1 cellular context compared by ENCODE assay signal in the genomic region with DNA sequence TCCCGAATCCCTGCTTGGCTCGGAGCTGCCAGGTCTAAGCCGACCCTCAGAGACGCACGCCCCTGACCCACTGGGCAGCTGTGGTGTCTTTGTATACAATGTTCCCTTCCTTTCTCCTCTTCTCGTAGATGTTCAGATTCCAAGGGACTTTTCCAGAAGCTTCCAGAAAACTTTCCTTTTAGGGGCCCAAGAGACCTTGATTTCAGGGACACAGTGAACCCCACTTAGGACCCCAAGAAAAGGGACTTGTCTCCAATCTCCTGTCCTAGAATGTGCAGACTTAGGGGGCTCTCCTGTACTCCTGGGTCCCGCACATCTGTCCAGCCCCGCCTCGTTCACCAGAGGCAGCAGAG.
TF ChIP-seq lines count a peak whose summit lies in the region.

No MANE protein-coding gene starts in this region.

TF ChIP-seq in GM23338, 12 proteins besides CTCF, POLR2A, EP300 and RAD21 (continued from another document):
- TF ChIP-seq, protein P1, sequence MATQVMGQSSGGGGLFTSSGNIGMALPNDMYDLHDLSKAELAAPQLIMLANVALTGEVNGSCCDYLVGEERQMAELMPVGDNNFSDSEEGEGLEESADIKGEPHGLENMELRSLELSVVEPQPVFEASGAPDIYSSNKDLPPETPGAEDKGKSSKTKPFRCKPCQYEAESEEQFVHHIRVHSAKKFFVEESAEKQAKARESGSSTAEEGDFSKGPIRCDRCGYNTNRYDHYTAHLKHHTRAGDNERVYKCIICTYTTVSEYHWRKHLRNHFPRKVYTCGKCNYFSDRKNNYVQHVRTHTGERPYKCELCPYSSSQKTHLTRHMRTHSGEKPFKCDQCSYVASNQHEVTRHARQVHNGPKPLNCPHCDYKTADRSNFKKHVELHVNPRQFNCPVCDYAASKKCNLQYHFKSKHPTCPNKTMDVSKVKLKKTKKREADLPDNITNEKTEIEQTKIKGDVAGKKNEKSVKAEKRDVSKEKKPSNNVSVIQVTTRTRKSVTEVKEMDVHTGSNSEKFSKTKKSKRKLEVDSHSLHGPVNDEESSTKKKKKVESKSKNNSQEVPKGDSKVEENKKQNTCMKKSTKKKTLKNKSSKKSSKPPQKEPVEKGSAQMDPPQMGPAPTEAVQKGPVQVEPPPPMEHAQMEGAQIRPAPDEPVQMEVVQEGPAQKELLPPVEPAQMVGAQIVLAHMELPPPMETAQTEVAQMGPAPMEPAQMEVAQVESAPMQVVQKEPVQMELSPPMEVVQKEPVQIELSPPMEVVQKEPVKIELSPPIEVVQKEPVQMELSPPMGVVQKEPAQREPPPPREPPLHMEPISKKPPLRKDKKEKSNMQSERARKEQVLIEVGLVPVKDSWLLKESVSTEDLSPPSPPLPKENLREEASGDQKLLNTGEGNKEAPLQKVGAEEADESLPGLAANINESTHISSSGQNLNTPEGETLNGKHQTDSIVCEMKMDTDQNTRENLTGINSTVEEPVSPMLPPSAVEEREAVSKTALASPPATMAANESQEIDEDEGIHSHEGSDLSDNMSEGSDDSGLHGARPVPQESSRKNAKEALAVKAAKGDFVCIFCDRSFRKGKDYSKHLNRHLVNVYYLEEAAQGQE (IDR thresholded peaks at IDR 0.05; ENCODE audit: unreplicated experiment), result no peak
- TF ChIP-seq EZH2phosphoT487 (IDR thresholded peaks at IDR 0.05; ENCODE audit: unreplicated experiment), result no peak
- no peak for TF ChIP-seq POLR2AphosphoS5 (IDR thresholded peaks at IDR 0.05; ENCODE audit: low read depth)
- no peak for TF ChIP-seq EZH2 (IDR thresholded peaks at IDR 0.05; ENCODE audit: low read depth, unreplicated experiment)
- no peak for TF ChIP-seq NANOG (IDR thresholded peaks at IDR 0.05; ENCODE audit: borderline replicate concordance)
- TF ChIP-seq ZNF331 (CRISPR knock-in tag; IDR thresholded peaks at IDR 0.05; ENCODE audit: low read depth), result no peak
- TF ChIP-seq, protein P2, sequence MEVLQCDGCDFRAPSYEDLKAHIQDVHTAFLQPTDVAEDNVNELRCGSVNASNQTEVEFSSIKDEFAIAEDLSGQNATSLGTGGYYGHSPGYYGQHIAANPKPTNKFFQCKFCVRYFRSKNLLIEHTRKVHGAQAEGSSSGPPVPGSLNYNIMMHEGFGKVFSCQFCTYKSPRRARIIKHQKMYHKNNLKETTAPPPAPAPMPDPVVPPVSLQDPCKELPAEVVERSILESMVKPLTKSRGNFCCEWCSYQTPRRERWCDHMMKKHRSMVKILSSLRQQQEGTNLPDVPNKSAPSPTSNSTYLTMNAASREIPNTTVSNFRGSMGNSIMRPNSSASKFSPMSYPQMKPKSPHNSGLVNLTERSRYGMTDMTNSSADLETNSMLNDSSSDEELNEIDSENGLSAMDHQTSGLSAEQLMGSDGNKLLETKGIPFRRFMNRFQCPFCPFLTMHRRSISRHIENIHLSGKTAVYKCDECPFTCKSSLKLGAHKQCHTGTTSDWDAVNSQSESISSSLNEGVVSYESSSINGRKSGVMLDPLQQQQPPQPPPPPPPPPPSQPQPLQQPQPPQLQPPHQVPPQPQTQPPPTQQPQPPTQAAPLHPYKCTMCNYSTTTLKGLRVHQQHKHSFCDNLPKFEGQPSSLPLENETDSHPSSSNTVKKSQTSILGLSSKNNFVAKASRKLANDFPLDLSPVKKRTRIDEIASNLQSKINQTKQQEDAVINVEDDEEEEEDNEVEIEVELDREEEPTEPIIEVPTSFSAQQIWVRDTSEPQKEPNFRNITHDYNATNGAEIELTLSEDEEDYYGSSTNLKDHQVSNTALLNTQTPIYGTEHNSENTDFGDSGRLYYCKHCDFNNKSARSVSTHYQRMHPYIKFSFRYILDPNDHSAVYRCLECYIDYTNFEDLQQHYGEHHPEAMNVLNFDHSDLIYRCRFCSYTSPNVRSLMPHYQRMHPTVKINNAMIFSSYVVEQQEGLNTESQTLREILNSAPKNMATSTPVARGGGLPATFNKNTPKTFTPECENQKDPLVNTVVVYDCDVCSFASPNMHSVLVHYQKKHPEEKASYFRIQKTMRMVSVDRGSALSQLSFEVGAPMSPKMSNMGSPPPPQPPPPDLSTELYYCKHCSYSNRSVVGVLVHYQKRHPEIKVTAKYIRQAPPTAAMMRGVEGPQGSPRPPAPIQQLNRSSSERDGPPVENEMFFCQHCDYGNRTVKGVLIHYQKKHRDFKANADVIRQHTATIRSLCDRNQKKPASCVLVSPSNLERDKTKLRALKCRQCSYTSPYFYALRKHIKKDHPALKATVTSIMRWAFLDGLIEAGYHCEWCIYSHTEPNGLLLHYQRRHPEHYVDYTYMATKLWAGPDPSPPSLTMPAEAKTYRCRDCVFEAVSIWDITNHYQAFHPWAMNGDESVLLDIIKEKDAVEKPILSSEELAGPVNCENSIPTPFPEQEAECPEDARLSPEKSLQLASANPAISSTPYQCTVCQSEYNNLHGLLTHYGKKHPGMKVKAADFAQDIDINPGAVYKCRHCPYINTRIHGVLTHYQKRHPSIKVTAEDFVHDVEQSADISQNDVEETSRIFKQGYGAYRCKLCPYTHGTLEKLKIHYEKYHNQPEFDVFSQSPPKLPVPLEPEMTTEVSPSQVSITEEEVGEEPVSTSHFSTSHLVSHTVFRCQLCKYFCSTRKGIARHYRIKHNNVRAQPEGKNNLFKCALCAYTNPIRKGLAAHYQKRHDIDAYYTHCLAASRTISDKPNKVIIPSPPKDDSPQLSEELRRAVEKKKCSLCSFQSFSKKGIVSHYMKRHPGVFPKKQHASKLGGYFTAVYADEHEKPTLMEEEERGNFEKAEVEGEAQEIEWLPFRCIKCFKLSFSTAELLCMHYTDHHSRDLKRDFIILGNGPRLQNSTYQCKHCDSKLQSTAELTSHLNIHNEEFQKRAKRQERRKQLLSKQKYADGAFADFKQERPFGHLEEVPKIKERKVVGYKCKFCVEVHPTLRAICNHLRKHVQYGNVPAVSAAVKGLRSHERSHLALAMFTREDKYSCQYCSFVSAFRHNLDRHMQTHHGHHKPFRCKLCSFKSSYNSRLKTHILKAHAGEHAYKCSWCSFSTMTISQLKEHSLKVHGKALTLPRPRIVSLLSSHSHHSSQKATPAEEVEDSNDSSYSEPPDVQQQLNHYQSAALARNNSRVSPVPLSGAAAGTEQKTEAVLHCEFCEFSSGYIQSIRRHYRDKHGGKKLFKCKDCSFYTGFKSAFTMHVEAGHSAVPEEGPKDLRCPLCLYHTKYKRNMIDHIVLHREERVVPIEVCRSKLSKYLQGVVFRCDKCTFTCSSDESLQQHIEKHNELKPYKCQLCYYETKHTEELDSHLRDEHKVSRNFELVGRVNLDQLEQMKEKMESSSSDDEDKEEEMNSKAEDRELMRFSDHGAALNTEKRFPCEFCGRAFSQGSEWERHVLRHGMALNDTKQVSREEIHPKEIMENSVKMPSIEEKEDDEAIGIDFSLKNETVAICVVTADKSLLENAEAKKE (CRISPR knock-in tag; IDR thresholded peaks at IDR 0.05), result no peak
